15 cellular contexts compared by ENCODE assay signal in the genomic region with DNA sequence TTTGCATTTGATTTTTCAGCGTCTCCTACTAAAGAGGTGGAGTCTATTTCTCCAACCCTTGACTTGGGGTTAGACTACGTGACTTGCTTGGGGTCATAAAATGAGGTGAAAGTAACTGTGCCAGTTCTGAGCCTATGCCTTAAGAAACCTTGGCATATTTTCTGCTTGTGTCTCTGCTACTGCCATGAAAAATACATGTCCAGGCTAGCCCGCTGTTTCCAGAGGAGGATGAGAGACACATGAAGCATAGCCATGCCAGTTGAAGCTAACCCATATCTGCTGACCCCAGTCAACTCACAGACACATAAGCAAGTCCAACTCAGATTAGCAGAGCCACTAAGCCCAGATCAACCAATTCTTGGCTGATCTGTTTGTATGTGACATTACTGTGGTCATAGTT. TPM values are rescaled to one million over a fixed set of nuclear protein-coding genes. Genes with fewer than 3 reads are reported as not detected.
A peak's percentile ranks its signal among the peaks of the same experiment; 100 is the strongest.
DNase-seq lines count a peak whose midpoint lies in the region; ATAC-seq, FAIRE-seq and TF ChIP-seq lines count a peak whose summit lies in the region.
"Had no signal": no experiment of that assay in that cellular context is flagged by ENCODE, and none has a peak within 500 bp of the region (broad histone marks: within the 10 kb centered on the region; RNA-seq: fewer than 3 reads in every experiment).

No MANE protein-coding gene starts in this region.

- peak; percentile 89 for FAIRE-seq in keratinocyte (lab: Jason Lieb, UNC)
- no peak for FAIRE-seq in GM19239 (lab: Jason Lieb, UNC)

- peak overlapping the region; percentile 81 for H2AFZ ChIP-seq in keratinocyte (ENCODE audit: control insufficient read depth, low read length)
- H2AFZ ChIP-seq: GM23248 had no signal

- no peaks in the 10 kb centered on the region for H3K36me3 Mint-ChIP-seq in MCF 10A (ENCODE audit: insufficient read depth, unreplicated experiment)

- dilution Hi-C loops in keratinocyte (cut with MboI; ENCODE audit: extremely low pct_ligation_motif_present, low sequenced_read_pairs) = no loop called here

- no peak for ATAC-seq in GM21576 (IDR thresholded peaks at IDR 0.05; ENCODE audit: unreplicated experiment)

- H3K4me2 ChIP-seq in keratinocyte (ENCODE audit: control insufficient read depth, extremely low read depth, insufficient read depth, low read depth, low read length) = peak overlapping the region; percentile 70

- H3K9me3 ChIP-seq in breast epithelium (no peaks in the 10 kb centered on the region), esophagus (ENCODE audit: control insufficient read depth in 2 of 2, insufficient read depth in 1 of 2, low read depth in 1 of 2, low read length in 1 of 2) (peaks cover 0 to 3% of the 10 kb centered on the region in 2 donors), keratinocyte (ENCODE audit: control insufficient read depth, low read depth, low read length) (peaks cover 2% of the 10 kb centered on the region)

- BruUV-seq in MCF 10A (replicated peaks; lab: Mats Ljungman, UMichigan) = no TSS peak

- CTCF ChIA-PET in MCF 10A (lab: Yijun Ruan, JAX) = interaction anchor here (0.5 to 0.7 kb wide), 2 partner anchors 26 to 139 kb away, joined by 3 read pairs; no protein-coding TSS in a partner anchor

- intact Hi-C loops in MCF 10A (cut with micrococcal nuclease) (no loop called here), breast epithelium (cut with DNase I; ENCODE audit: low total_unique reads) (no loop called here)

- peak overlapping the region; percentile 69 for H3K27ac Mint-ChIP-seq in MCF 10A (ENCODE audit: low read depth, unreplicated experiment)
- H3K27ac Mint-ChIP-seq: H9 had no signal

- H3K27me3 ChIP-seq in breast epithelium (no peaks in the 10 kb centered on the region), esophagus (ENCODE audit: control insufficient read depth in 1 of 2, insufficient read depth in 2 of 2, low read length in 2 of 2) (no peaks in the 10 kb centered on the region), keratinocyte (ENCODE audit: control insufficient read depth, extremely low read depth, insufficient read depth, low read length) (no peaks in the 10 kb centered on the region)

- no peak overlapping the region for H3K4me3 ChIP-seq in breast epithelium
- no peak overlapping the region for H3K4me3 ChIP-seq in esophagus (ENCODE audit: low read depth in 1 of 2, low read length in 2 of 2)
- H3K4me3 ChIP-seq in keratinocyte (ENCODE audit: control insufficient read depth in 2 of 3, extremely low read depth in 1 of 3, insufficient read depth in 2 of 3, low read depth in 1 of 3, low read length in 3 of 3) = no peak overlapping the region
- H3K4me3 ChIP-seq: GM23248 had no signal

- TF ChIP-seq CTCF in MCF 10A (IDR thresholded peaks at IDR 0.05; ENCODE audit: unreplicated experiment) = no peak
- TF ChIP-seq CTCF in breast epithelium (IDR thresholded peaks at IDR 0.05) = no peak
- no peak for TF ChIP-seq CTCF in keratinocyte (optimal IDR thresholded peaks at IDR 0.05 in 1 of 3, IDR thresholded peaks at IDR 0.05 in 1 of 3, conservative IDR thresholded peaks at IDR 0.05 in 1 of 3; ENCODE audit: extremely low read depth in 1 of 3, insufficient read depth in 2 of 3, low read length in 3 of 3)

- H3K9me1 ChIP-seq in keratinocyte (ENCODE audit: control insufficient read depth, extremely low read depth, insufficient read depth, low read length) = no peaks in the 10 kb centered on the region

- no peak overlapping the region for H3K9ac ChIP-seq in keratinocyte (ENCODE audit: control insufficient read depth, extremely low read depth, insufficient read depth, low read length)
- H3K9ac ChIP-seq: GM23248 had no signal

- H3K9me3 Mint-ChIP-seq in MCF 10A (ENCODE audit: unreplicated experiment) = no peaks in the 10 kb centered on the region

- H3K4me1 Mint-ChIP-seq in MCF 10A (ENCODE audit: insufficient read depth, unreplicated experiment) = peaks cover 29% of the 10 kb centered on the region

- POLR2A ChIA-PET in MCF 10A (lab: Yijun Ruan, JAX) = interaction anchor here (0.6 to 1.1 kb wide), 4 partner anchors 29 to 66 kb away, joined by 3 read pairs; no protein-coding TSS in a partner anchor

- no peak overlapping the region for H3K4me3 Mint-ChIP-seq in MCF 10A (ENCODE audit: unreplicated experiment)

- H3K36me3 ChIP-seq in breast epithelium (no peaks in the 10 kb centered on the region), esophagus (ENCODE audit: control insufficient read depth in 2 of 2, insufficient read depth in 2 of 2, low read length in 1 of 2) (no peaks in the 10 kb centered on the region), keratinocyte (ENCODE audit: control insufficient read depth in 2 of 2, extremely low read depth in 1 of 2, insufficient read depth in 2 of 2, low read length in 2 of 2) (no peaks in the 10 kb centered on the region)

- H4K20me1 ChIP-seq in keratinocyte (ENCODE audit: control insufficient read depth, extremely low read depth, insufficient read depth, low read length) = no peaks in the 10 kb centered on the region

- no peaks in the 10 kb centered on the region for H3K27me3 Mint-ChIP-seq in MCF 10A (ENCODE audit: insufficient read depth, unreplicated experiment)

- DNase-seq in MCF 10A (ENCODE audit: unreplicated experiment) (peak; percentile 55), breast epithelium (ENCODE audit: low spot score in 2 of 2) (no peak), keratinocyte (ENCODE audit: low read depth, low spot score) (peak; percentile 28), GM19239 (ENCODE audit: insufficient read length, low spot score) (no peak)
- no peak for DNase-seq in activated CD8-positive, alpha-beta memory T cell treated with anti-CD3 and anti-CD28 coated beads, Interleukin-2, amount 50 U/mL, for 4 hours
- DNase-seq: DMS53, GF-D8, GM23248, H9, IMR-90 had no signal

- H3K27ac ChIP-seq in breast epithelium = no peak overlapping the region
- peak overlapping the region; percentile 49 to 55 for H3K27ac ChIP-seq in esophagus (ENCODE audit: low read depth in 2 of 2, low read length in 1 of 2)
- no peak overlapping the region for H3K27ac ChIP-seq in keratinocyte (ENCODE audit: control insufficient read depth, insufficient read depth, low read length)
- H3K27ac ChIP-seq: 22Rv1, GM23248 had no signal

- 55 to 76% methylated on average over 3 of the region's 3 CpGs for WGBS in esophagus, 2 donors

- H3K79me2 ChIP-seq in keratinocyte (ENCODE audit: control insufficient read depth, insufficient read depth, low read length) = no peaks in the 10 kb centered on the region

- no peaks in the 10 kb centered on the region for H3K4me1 ChIP-seq in breast epithelium
- H3K4me1 ChIP-seq in esophagus (ENCODE audit: control insufficient read depth in 2 of 2, insufficient read depth in 2 of 2, low read length in 1 of 2) = peaks cover 0 to 2% of the 10 kb centered on the region in 2 donors
- peaks cover 22% of the 10 kb centered on the region for H3K4me1 ChIP-seq in keratinocyte (ENCODE audit: control insufficient read depth, extremely low read depth, insufficient read depth, low read length)

- TF ChIP-seq POLR2A in breast epithelium (IDR thresholded peaks at IDR 0.05) = no peak

RNA-seq across cellular contexts. Expression of a gene that starts 38.7 kb away (rescaled TPM):
- not detected in 2 replicates for total RNA-seq in MCF 10A (2022)
- total RNA-seq in breast epithelium = not detected
- polyA plus RNA-seq in esophagus = not detected
- not detected in 3 replicates for polyA plus RNA-seq in keratinocyte
- not detected for polyA plus RNA-seq in keratinocyte (2011; ENCODE audit: low read depth)
- not detected in 2 replicates for polyA plus RNA-seq in keratinocyte (2011; cell fraction: cytosol; rRNA removed)
- polyA plus RNA-seq in keratinocyte (2011; cell fraction: nucleus; rRNA removed) = not detected in 2 replicates
- polyA plus RNA-seq in keratinocyte (2012; ENCODE audit: low replicate concordance) = not detected in 2 replicates
- polyA minus RNA-seq in keratinocyte = not detected in 3 replicates
- not detected for polyA minus RNA-seq in keratinocyte (2011; cell fraction: cytosol; rRNA and poly(A)+ RNA removed)
- polyA minus RNA-seq in keratinocyte (2011; cell fraction: nucleus; rRNA and poly(A)+ RNA removed) = not detected in 2 replicates
- total RNA-seq: A673, GM23248, H9, IMR-90 had no signal
- polyA plus RNA-seq: BJ, GM23248, IMR-90 had no signal

Comparison
In these comparisons a context has a peak if more than half of its experiments do, and no peak if none do; other contexts are left out.
1. DNase-seq: peak in MCF 10A (single experiment) and keratinocyte (single experiment); none in breast epithelium (0 of 2), GM19239 (single experiment) and activated CD8-positive, alpha-beta memory T cell treated with anti-CD3 and anti-CD28 coated beads, Interleukin-2, amount 50 U/mL, for 4 hours (single experiment).
2. H3K27ac ChIP-seq: peak in esophagus (2 of 2); none in breast epithelium (0 of 2) and keratinocyte (single experiment).